In the genomic region with DNA sequence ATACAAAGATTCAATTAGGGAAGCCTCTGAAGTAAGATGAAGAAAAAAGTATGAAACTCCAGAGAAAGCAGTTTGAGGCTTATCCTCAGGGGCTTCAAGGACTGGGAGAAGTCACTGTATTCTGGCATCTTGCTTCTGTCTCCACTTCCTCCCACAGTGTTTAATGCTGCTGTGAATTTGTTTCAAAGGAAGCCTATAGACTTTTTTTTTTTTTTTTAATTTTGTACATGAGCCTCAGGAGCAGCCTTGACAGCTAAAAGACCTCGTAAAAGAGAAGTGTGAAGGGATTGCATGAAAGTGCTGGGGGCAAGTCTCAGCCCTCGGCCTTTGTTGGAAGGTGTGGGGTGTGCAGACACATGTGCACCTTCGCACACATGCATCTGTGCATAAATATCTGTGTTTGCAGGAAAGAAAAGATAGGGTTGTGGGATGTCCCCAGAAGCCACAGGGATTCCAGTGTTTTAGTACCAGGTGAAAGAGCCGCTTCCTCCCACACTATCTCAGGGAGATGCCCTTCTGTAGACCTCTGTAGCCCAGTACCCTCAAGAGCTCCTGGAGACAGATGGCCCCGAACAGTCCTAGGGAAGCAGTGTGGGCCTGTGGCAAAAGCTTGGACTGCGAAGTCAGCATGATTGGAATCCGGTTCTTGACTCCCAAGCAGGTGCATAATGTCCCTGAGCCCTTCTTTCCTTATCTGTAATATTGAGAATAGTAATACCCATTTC, we compare ENCODE assay signal across 15 cellular contexts.
DNase-seq lines count a peak whose midpoint lies in the region; ATAC-seq, FAIRE-seq and TF ChIP-seq lines count a peak whose summit lies in the region.
"Had no signal": no experiment of that assay in that cellular context is flagged by ENCODE, and none has a peak within 500 bp of the region (broad histone marks: within the 10 kb centered on the region; RNA-seq: fewer than 3 reads in every experiment).

No MANE protein-coding gene starts in this region.

- H3K36me3 Mint-ChIP-seq in activated T-helper 17 cell treated with anti-CD3 and anti-CD28 coated beads, Interleukin-2, amount 50 U/mL, for 72 hours (ENCODE audit: low read depth), result peaks cover 91% of the 10 kb centered on the region

- peak overlapping the region; percentile 81 for H3K27ac Mint-ChIP-seq in activated T-helper 17 cell treated with anti-CD3 and anti-CD28 coated beads, Interleukin-2, amount 50 U/mL, for 72 hours

- peak; percentile 33 for DNase-seq in NCI-H146 (lab: John Stamatoyannopoulos, UW)
- no peak for DNase-seq in NCI-H146 treated with DMSO at 0.1 percent for 48 hours (lab: John Stamatoyannopoulos, UW; ENCODE audit: unreplicated experiment)
- DNase-seq in thyroid gland, result no peak
- DNase-seq in pons (ENCODE audit: low spot score), result no peak
- no peak for DNase-seq in stimulated activated CD4-positive, alpha-beta T cell treated with anti-CD3 and anti-CD28 coated beads, Interleukin-4, amount 100 ng/mL, for 24 hours
- DNase-seq in HTR-8/SVneo (ENCODE audit: insufficient read length, low spot score), result no peak
- DNase-seq: 8988T; activated T-cell treated with anti-CD3 and anti-CD28 coated beads, Interleukin-2, amount 50 U/mL, for 48 hours; NCI-H187 treated with DMSO at 0.1 percent for 48 hours; OCI-M1; retina had no signal

- intact Hi-C loops in thyroid gland (cut with DNase I), result no loop called here

- H3K9me3 Mint-ChIP-seq in activated T-helper 17 cell treated with anti-CD3 and anti-CD28 coated beads, Interleukin-2, amount 50 U/mL, for 72 hours, result no peaks in the 10 kb centered on the region

- H3K27me3 ChIP-seq in thyroid gland, result no peaks in the 10 kb centered on the region
- H3K27me3 ChIP-seq: foreskin keratinocyte had no signal

- no peak overlapping the region for H3K4me3 ChIP-seq in mesodermal cell (ENCODE audit: extremely low read depth, insufficient read depth, low read length, poor library complexity, severe bottlenecking)
- no peak overlapping the region for H3K4me3 ChIP-seq in thyroid gland (replicated peaks in 1 of 3)

- peak overlapping the region; percentile 64 for H3K4me3 Mint-ChIP-seq in activated T-helper 17 cell treated with anti-CD3 and anti-CD28 coated beads, Interleukin-2, amount 50 U/mL, for 72 hours

- H3K9me3 ChIP-seq in mesodermal cell (ENCODE audit: control insufficient read depth, low read length) (no peaks in the 10 kb centered on the region), thyroid gland (no peaks in the 10 kb centered on the region)

- peak overlapping the region; percentile 16 for H3K27ac ChIP-seq in mesodermal cell (ENCODE audit: low read depth, low read length, severe bottlenecking)
- H3K27ac ChIP-seq in thyroid gland, result peak overlapping the region in 2 of 3 donors; percentile 47 to 66

- ATAC-seq in activated T-helper 17 cell treated with anti-CD3 and anti-CD28 coated beads, Interleukin-2, amount 50 U/mL, for 72 hours (replicated peaks), result no peak

- WGBS in mesodermal cell (ENCODE audit: insufficient coverage in 2 of 2), 2 experiments, result 92 to 97% methylated on average over 4 to 5 of the region's 7 CpGs
- WGBS in thyroid gland, 2 donors, result 91 to 95% methylated on average over 7 of the region's 7 CpGs

- no peak for TF ChIP-seq POLR2A in thyroid gland (IDR thresholded peaks at IDR 0.05)

- H3K4me1 ChIP-seq in mesodermal cell (ENCODE audit: control insufficient read depth, insufficient read depth, low read length, poor library complexity, severe bottlenecking) (peaks cover 34% of the 10 kb centered on the region), thyroid gland (peaks cover 29 to 35% of the 10 kb centered on the region in 2 donors)

- H3K36me3 ChIP-seq in mesodermal cell (ENCODE audit: control insufficient read depth, insufficient read depth, low read length) (peaks cover 27% of the 10 kb centered on the region), thyroid gland (no peaks in the 10 kb centered on the region)

- no peak for FAIRE-seq in HTR-8/SVneo (lab: Jason Lieb, UNC)
- FAIRE-seq: GM18507 had no signal

- TF ChIP-seq CTCF in thyroid gland (IDR thresholded peaks at IDR 0.05), result no peak

- H3K4me1 Mint-ChIP-seq in activated T-helper 17 cell treated with anti-CD3 and anti-CD28 coated beads, Interleukin-2, amount 50 U/mL, for 72 hours, result peaks cover 42% of the 10 kb centered on the region

- no peaks in the 10 kb centered on the region for H3K27me3 Mint-ChIP-seq in activated T-helper 17 cell treated with anti-CD3 and anti-CD28 coated beads, Interleukin-2, amount 50 U/mL, for 72 hours
